1 cellular context compared by ENCODE assay signal in genomic region chr17:71407972-71408371, GRCh38.
TF ChIP-seq lines count a peak whose summit lies in the region.

No MANE protein-coding gene starts in this region.

TF ChIP-seq in HCT116, 20 proteins besides CTCF, POLR2A, EP300 and RAD21 (continued from another document):
- TF ChIP-seq, protein P1, sequence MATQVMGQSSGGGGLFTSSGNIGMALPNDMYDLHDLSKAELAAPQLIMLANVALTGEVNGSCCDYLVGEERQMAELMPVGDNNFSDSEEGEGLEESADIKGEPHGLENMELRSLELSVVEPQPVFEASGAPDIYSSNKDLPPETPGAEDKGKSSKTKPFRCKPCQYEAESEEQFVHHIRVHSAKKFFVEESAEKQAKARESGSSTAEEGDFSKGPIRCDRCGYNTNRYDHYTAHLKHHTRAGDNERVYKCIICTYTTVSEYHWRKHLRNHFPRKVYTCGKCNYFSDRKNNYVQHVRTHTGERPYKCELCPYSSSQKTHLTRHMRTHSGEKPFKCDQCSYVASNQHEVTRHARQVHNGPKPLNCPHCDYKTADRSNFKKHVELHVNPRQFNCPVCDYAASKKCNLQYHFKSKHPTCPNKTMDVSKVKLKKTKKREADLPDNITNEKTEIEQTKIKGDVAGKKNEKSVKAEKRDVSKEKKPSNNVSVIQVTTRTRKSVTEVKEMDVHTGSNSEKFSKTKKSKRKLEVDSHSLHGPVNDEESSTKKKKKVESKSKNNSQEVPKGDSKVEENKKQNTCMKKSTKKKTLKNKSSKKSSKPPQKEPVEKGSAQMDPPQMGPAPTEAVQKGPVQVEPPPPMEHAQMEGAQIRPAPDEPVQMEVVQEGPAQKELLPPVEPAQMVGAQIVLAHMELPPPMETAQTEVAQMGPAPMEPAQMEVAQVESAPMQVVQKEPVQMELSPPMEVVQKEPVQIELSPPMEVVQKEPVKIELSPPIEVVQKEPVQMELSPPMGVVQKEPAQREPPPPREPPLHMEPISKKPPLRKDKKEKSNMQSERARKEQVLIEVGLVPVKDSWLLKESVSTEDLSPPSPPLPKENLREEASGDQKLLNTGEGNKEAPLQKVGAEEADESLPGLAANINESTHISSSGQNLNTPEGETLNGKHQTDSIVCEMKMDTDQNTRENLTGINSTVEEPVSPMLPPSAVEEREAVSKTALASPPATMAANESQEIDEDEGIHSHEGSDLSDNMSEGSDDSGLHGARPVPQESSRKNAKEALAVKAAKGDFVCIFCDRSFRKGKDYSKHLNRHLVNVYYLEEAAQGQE (IDR thresholded peaks at IDR 0.05; ENCODE audit: low read depth) = no peak
- TF ChIP-seq CBX3 (IDR thresholded peaks at IDR 0.05; ENCODE audit: low read depth) = no peak
